22 cellular contexts compared by ENCODE assay signal in the genomic region with DNA sequence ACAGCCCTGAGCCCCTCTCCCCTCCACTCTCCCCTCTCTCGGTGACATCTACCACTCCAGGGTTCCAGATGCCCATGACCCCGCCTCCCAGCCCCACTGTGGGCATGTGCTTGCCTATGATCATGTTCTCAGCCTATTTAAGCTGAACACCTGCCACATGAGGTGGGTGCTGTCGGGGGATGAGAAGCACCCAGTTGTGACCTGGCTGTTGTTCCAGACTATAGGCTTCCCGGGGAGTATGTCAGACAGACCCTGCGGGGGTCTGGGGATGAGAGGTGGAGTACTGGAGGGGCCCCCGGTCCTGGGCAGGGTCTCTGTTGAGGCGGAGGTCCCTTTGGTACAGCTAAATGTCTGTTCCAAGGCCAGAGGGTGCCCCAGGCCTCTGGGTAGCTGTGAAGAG. TPM values are rescaled to one million over a fixed set of nuclear protein-coding genes. Genes with fewer than 3 reads are reported as not detected.
"Had no signal": no experiment of that assay in that cellular context is flagged by ENCODE, and none has a peak within 500 bp of the region (broad histone marks: within the 10 kb centered on the region; RNA-seq: fewer than 3 reads in every experiment).

No MANE protein-coding gene starts in this region.

- H3K4me1 ChIP-seq: SJCRH30 had no signal

- H3K27ac ChIP-seq: adrenal gland, body of pancreas, breast epithelium, SJCRH30, SK-N-MC had no signal

- DNase-seq: activated CD4-positive, alpha-beta T cell treated with anti-CD3 and anti-CD28 coated beads for 36 hours; activated CD4-positive, alpha-beta T cell treated with anti-CD3 and anti-CD28 coated beads, Interleukin-2, amount 10 ng/mL, durations not matched to agents 7 days and 5 days; activated CD4-positive, alpha-beta T cell treated with anti-CD3 and anti-CD28 coated beads, Interleukin-2, amount 50 U/mL, for 48 hours; activated CD8-positive, alpha-beta T cell treated with anti-CD3 and anti-CD28 coated beads, Interleukin-2, amount 10 ng/mL, durations not matched to agents 7 days and 5 days; activated gamma-delta T cell treated with Interleukin-2 at 50 U/mL for 16 hours; activated naive CD4-positive, alpha-beta T cell treated with anti-CD3 and anti-CD28 coated beads for 36 hours; activated T-cell treated with anti-CD3 and anti-CD28 coated beads, Interleukin-2, amount 50 U/mL, for 24 hours; adrenal gland; body of pancreas; Karpas-422; KBM-7; NCI-H1436 treated with DMSO at 0.1 percent for 48 hours; NCI-H1930; NCI-H2081 treated with DMSO at 0.1 percent for 48 hours; NCI-H446; NCI-H510A treated with DMSO at 0.1 percent for 48 hours; NCI-H526 treated with DMSO at 0.1 percent for 48 hours; NCI-H774; SHP77; SJCRH30 had no signal

- H3K36me3 ChIP-seq: adrenal gland, breast epithelium, SJCRH30 had no signal

- H3K9me3 ChIP-seq: adrenal gland, body of pancreas, breast epithelium, SJCRH30 had no signal

- H3K4me3 ChIP-seq: adrenal gland, body of pancreas, breast epithelium, SJCRH30, SK-N-MC had no signal

- H3K27me3 ChIP-seq: SJCRH30 had no signal

RNA-seq across cellular contexts. Expression of a gene that starts 6.0 kb away (rescaled TPM):
- polyA plus RNA-seq: adrenal gland had no signal
